ENCODE assay signal across 9 cellular contexts in genomic region chr20:45359406-45360148, GRCh38. TPM values are rescaled to one million over a fixed set of nuclear protein-coding genes. Genes with fewer than 3 reads are reported as not detected.
DNase-seq lines count a peak whose midpoint lies in the region; ATAC-seq and TF ChIP-seq lines count a peak whose summit lies in the region.
"Had no signal": no experiment of that assay in that cellular context is flagged by ENCODE, and none has a peak within 500 bp of the region (broad histone marks: within the 10 kb centered on the region; RNA-seq: fewer than 3 reads in every experiment).

No MANE protein-coding gene starts in this region.

- no peak for ATAC-seq in activated naive CD8-positive, alpha-beta T cell treated with anti-CD3 and anti-CD28 coated beads, Interleukin-2, amount 50 U/mL, for 24 hours
- ATAC-seq in GM19397 (IDR thresholded peaks at IDR 0.05; ENCODE audit: unreplicated experiment): no peak
- no peak for ATAC-seq in stimulated activated effector memory CD8-positive, alpha-beta T cell treated with anti-CD3 and anti-CD28 coated beads, Interleukin-12 subunit alpha, Interleukin-12 subunit beta, amount 100 ng/mL, for 72 hours

- no peaks in the 10 kb centered on the region for H3K9me3 ChIP-seq in OCI-LY3 (ENCODE audit: insufficient read depth, low read length)
- no peaks in the 10 kb centered on the region for H3K9me3 ChIP-seq in transverse colon

- peak overlapping the region; percentile 97 for H3K27ac Mint-ChIP-seq in dendritic cell treated with granulocyte-macrophage colony-stimulating factor and Interleukin-4, amounts not matched to agents 40 ng/mL and 50 ng/mL, for 4 days
- H3K27ac Mint-ChIP-seq in mesothelial cell of epicardium: peak overlapping the region; percentile 79
- H3K27ac Mint-ChIP-seq in activated naive CD8-positive, alpha-beta T cell treated with anti-CD3 and anti-CD28 coated beads, Interleukin-2, amount 50 U/mL, for 24 hours: no peak overlapping the region
- H3K27ac Mint-ChIP-seq in stimulated activated effector memory CD8-positive, alpha-beta T cell treated with anti-CD3 and anti-CD28 coated beads, Interleukin-12 subunit alpha, Interleukin-12 subunit beta, amount 100 ng/mL, for 72 hours: no peak overlapping the region

- H3K36me3 Mint-ChIP-seq in dendritic cell treated with granulocyte-macrophage colony-stimulating factor and Interleukin-4, amounts not matched to agents 40 ng/mL and 50 ng/mL, for 4 days (ENCODE audit: low read depth): peaks cover 12% of the 10 kb centered on the region
- no peaks in the 10 kb centered on the region for H3K36me3 Mint-ChIP-seq in mesothelial cell of epicardium
- H3K36me3 Mint-ChIP-seq in activated naive CD8-positive, alpha-beta T cell treated with anti-CD3 and anti-CD28 coated beads, Interleukin-2, amount 50 U/mL, for 24 hours (ENCODE audit: low read depth): peaks cover 2% of the 10 kb centered on the region
- peaks cover 19% of the 10 kb centered on the region for H3K36me3 Mint-ChIP-seq in stimulated activated effector memory CD8-positive, alpha-beta T cell treated with anti-CD3 and anti-CD28 coated beads, Interleukin-12 subunit alpha, Interleukin-12 subunit beta, amount 100 ng/mL, for 72 hours

- no peak overlapping the region for H3K27ac ChIP-seq in OCI-LY3 (ENCODE audit: low read length)
- H3K27ac ChIP-seq in transverse colon: peak overlapping the region; percentile 83 to 97 (median 95)
- H3K27ac ChIP-seq: SK-N-MC had no signal

- no peak for DNase-seq in mesothelial cell of epicardium (ENCODE audit: low spot score in 2 of 2, unreplicated experiment in 2 of 2)
- DNase-seq in transverse colon: peak; percentile 54
- no peak for DNase-seq in activated naive CD8-positive, alpha-beta T cell treated with anti-CD3 and anti-CD28 coated beads, Interleukin-2, amount 50 U/mL, for 24 hours
- no peak for DNase-seq in stimulated activated effector memory CD8-positive, alpha-beta T cell treated with anti-CD3 and anti-CD28 coated beads, Interleukin-12 subunit alpha, Interleukin-12 subunit beta, amount 100 ng/mL, for 72 hours (ENCODE audit: low spot score in 2 of 2)
- DNase-seq: NCI-H1105 had no signal

- no peak overlapping the region for H2AFZ ChIP-seq in OCI-LY3 (ENCODE audit: low read depth, low read length)

- intact Hi-C loops in dendritic cell treated with granulocyte-macrophage colony-stimulating factor and Interleukin-4, amounts not matched to agents 40 ng/mL and 50 ng/mL, for 4 days (cut with micrococcal nuclease): loop anchor here (5.0 kb wide), 1 partner anchor 37 kb away; no protein-coding TSS in a partner anchor
- intact Hi-C loops in transverse colon (cut with DNase I; ENCODE audit: low total_unique reads): no loop called here

- no peak overlapping the region for H3K4me3 ChIP-seq in OCI-LY3 (ENCODE audit: low read length)
- no peak overlapping the region for H3K4me3 ChIP-seq in transverse colon
- H3K4me3 ChIP-seq: SK-N-MC had no signal

- no peak overlapping the region for H3K9ac ChIP-seq in OCI-LY3 (ENCODE audit: low read length)

- peaks cover 70% of the 10 kb centered on the region for H3K4me1 Mint-ChIP-seq in dendritic cell treated with granulocyte-macrophage colony-stimulating factor and Interleukin-4, amounts not matched to agents 40 ng/mL and 50 ng/mL, for 4 days (ENCODE audit: low read depth)
- H3K4me1 Mint-ChIP-seq in mesothelial cell of epicardium: peaks cover 34% of the 10 kb centered on the region
- peaks cover 82% of the 10 kb centered on the region for H3K4me1 Mint-ChIP-seq in activated naive CD8-positive, alpha-beta T cell treated with anti-CD3 and anti-CD28 coated beads, Interleukin-2, amount 50 U/mL, for 24 hours
- peaks cover 46% of the 10 kb centered on the region for H3K4me1 Mint-ChIP-seq in stimulated activated effector memory CD8-positive, alpha-beta T cell treated with anti-CD3 and anti-CD28 coated beads, Interleukin-12 subunit alpha, Interleukin-12 subunit beta, amount 100 ng/mL, for 72 hours

- TF ChIP-seq EP300 in transverse colon (IDR thresholded peaks at IDR 0.05; ENCODE audit: low read depth): no peak

- 52 to 72% methylated on average over 3 to 9 of the region's 9 CpGs for WGBS in transverse colon (ENCODE audit: low coverage in 1 of 2), 2 donors

- no peak for TF ChIP-seq POLR2A in transverse colon (IDR thresholded peaks at IDR 0.05)

- H3K36me3 ChIP-seq in OCI-LY3 (replicated peaks; ENCODE audit: low read depth, low read length) (peaks cover under 1% of the 10 kb centered on the region), transverse colon (no peaks in the 10 kb centered on the region)

- TF ChIP-seq CTCF in OCI-LY3 (IDR thresholded peaks at IDR 0.05; ENCODE audit: low read depth, low read length) (no peak), mesothelial cell of epicardium (IDR thresholded peaks at IDR 0.05; ENCODE audit: unreplicated experiment) (no peak), transverse colon (IDR thresholded peaks at IDR 0.05) (no peak)

- H3K4me1 ChIP-seq in OCI-LY3 (ENCODE audit: low read length): peaks cover 50% of the 10 kb centered on the region
- peaks cover 40 to 77% (median 44%) of the 10 kb centered on the region in 4 donors for H3K4me1 ChIP-seq in transverse colon

- in situ Hi-C loops in transverse colon (cut with MboI; ENCODE audit: low pct_ligation_motif_present in 1 of 4, low pct_unique_long_range_greater_than_20kb in 1 of 4, low sequenced_read_pairs in 3 of 4): no loop called here

- H3K4me3 Mint-ChIP-seq in dendritic cell treated with granulocyte-macrophage colony-stimulating factor and Interleukin-4, amounts not matched to agents 40 ng/mL and 50 ng/mL, for 4 days: no peak overlapping the region
- H3K4me3 Mint-ChIP-seq in mesothelial cell of epicardium: no peak overlapping the region
- no peak overlapping the region for H3K4me3 Mint-ChIP-seq in activated naive CD8-positive, alpha-beta T cell treated with anti-CD3 and anti-CD28 coated beads, Interleukin-2, amount 50 U/mL, for 24 hours
- no peak overlapping the region for H3K4me3 Mint-ChIP-seq in stimulated activated effector memory CD8-positive, alpha-beta T cell treated with anti-CD3 and anti-CD28 coated beads, Interleukin-12 subunit alpha, Interleukin-12 subunit beta, amount 100 ng/mL, for 72 hours

- peaks cover 10% of the 10 kb centered on the region for H3K79me2 ChIP-seq in OCI-LY3 (ENCODE audit: low read length)

- no peaks in the 10 kb centered on the region for H3K27me3 Mint-ChIP-seq in dendritic cell treated with granulocyte-macrophage colony-stimulating factor and Interleukin-4, amounts not matched to agents 40 ng/mL and 50 ng/mL, for 4 days
- H3K27me3 Mint-ChIP-seq in mesothelial cell of epicardium (ENCODE audit: low read depth): no peaks in the 10 kb centered on the region
- peaks cover 2% of the 10 kb centered on the region for H3K27me3 Mint-ChIP-seq in activated naive CD8-positive, alpha-beta T cell treated with anti-CD3 and anti-CD28 coated beads, Interleukin-2, amount 50 U/mL, for 24 hours

- peak overlapping the region; percentile 29 for H3K4me2 ChIP-seq in OCI-LY3 (ENCODE audit: low read length)

- no peaks in the 10 kb centered on the region for H4K20me1 ChIP-seq in OCI-LY3 (ENCODE audit: insufficient read depth, low read length)

- H3K27me3 ChIP-seq in OCI-LY3 (ENCODE audit: low read depth, low read length) (0 out of 2 replicates have a peak, but pooled peaks cover 2% of the 10 kb centered on the region), transverse colon (no peaks in the 10 kb centered on the region)

- H3K9me3 Mint-ChIP-seq in dendritic cell treated with granulocyte-macrophage colony-stimulating factor and Interleukin-4, amounts not matched to agents 40 ng/mL and 50 ng/mL, for 4 days: no peaks in the 10 kb centered on the region
- H3K9me3 Mint-ChIP-seq in mesothelial cell of epicardium: no peaks in the 10 kb centered on the region
- H3K9me3 Mint-ChIP-seq in activated naive CD8-positive, alpha-beta T cell treated with anti-CD3 and anti-CD28 coated beads, Interleukin-2, amount 50 U/mL, for 24 hours: no peaks in the 10 kb centered on the region
- H3K9me3 Mint-ChIP-seq in stimulated activated effector memory CD8-positive, alpha-beta T cell treated with anti-CD3 and anti-CD28 coated beads, Interleukin-12 subunit alpha, Interleukin-12 subunit beta, amount 100 ng/mL, for 72 hours: no peaks in the 10 kb centered on the region

RNA-seq across cellular contexts. Expression of gene SYS1, which starts 3.4 kb away (rescaled TPM):
- total RNA-seq in mesothelial cell of epicardium (25.6 to 27.2 TPM (median 26.7 TPM) in 3 replicates), transverse colon (10 to 100 TPM in 3 of 4 donors, 1 to 10 TPM in 1; 5.6 to 64.7 (median 38.4) TPM)

RNA-seq across cellular contexts. Expression of gene SDC4, which starts 11.4 kb away (rescaled TPM):
- total RNA-seq in mesothelial cell of epicardium: 44.3 to 46.7 TPM (median 46.7 TPM) in 3 replicates
- 100 to 1,000 TPM in 2 of 4 donors, 10 to 100 TPM in 2; 60.7 to 140 (median 94.3) TPM for total RNA-seq in transverse colon

RNA-seq across cellular contexts. Expression of gene TP53TG5, which starts 18.5 kb away (rescaled TPM):
- total RNA-seq in mesothelial cell of epicardium: 0.47 to 0.69 TPM in 2 of 3 replicates, not detected in the other
- total RNA-seq in transverse colon: under 1 TPM in 1 of 4 donors, not detected in 3; 0.14 TPM

RNA-seq across cellular contexts. Expression of gene DBNDD2, which starts 48.5 kb away (rescaled TPM):
- 10.5 to 11.4 TPM (median 11.0 TPM) in 3 replicates for total RNA-seq in mesothelial cell of epicardium
- total RNA-seq in transverse colon: 100 to 1,000 TPM in 1 of 4 donors, 10 to 100 TPM in 3; 74.5 to 122 (median 84.9) TPM

RNA-seq across cellular contexts. Expression of gene MATN4, which starts 51.5 kb away (rescaled TPM):
- total RNA-seq in mesothelial cell of epicardium (0.11 TPM in 1 of 3 replicates, not detected in the others), transverse colon (not detected)

Comparison
In these comparisons a context has a peak if more than half of its experiments do, and no peak if none do; other contexts are left out.
1. H3K27ac Mint-ChIP-seq: peak in dendritic cell treated with granulocyte-macrophage colony-stimulating factor and Interleukin-4, amounts not matched to agents 40 ng/mL and 50 ng/mL, for 4 days (single experiment) and mesothelial cell of epicardium (single experiment); none in activated naive CD8-positive, alpha-beta T cell treated with anti-CD3 and anti-CD28 coated beads, Interleukin-2, amount 50 U/mL, for 24 hours (single experiment) and stimulated activated effector memory CD8-positive, alpha-beta T cell treated with anti-CD3 and anti-CD28 coated beads, Interleukin-12 subunit alpha, Interleukin-12 subunit beta, amount 100 ng/mL, for 72 hours (single experiment).